ENCODE assay signal across 15 cellular contexts in the genomic region with DNA sequence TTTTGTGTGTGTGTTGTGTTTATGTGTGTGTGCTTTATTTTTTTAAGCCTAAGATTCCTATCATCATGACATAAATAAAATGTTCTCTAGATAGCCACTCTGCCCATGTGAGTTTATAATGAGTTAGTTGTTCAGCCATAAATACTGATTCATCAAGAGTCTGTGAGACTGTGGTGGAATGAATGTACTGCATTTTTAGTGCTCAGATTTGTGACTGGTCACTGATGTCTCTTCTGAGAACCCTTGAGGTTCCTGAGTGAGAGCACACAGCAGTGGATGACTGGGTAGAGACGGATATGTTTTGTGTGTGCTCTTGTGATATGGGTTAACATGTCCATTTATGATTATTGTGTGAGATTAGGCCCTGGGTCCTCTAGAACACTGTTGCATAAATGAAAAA.
A peak's percentile ranks its signal among the peaks of the same experiment; 100 is the strongest.
DNase-seq lines count a peak whose midpoint lies in the region; ATAC-seq lines count a peak whose summit lies in the region.
"Had no signal": no experiment of that assay in that cellular context is flagged by ENCODE, and none has a peak within 500 bp of the region (broad histone marks: within the 10 kb centered on the region; RNA-seq: fewer than 3 reads in every experiment).

No MANE protein-coding gene starts in this region.

- peaks cover 93% of the 10 kb centered on the region for H3K36me3 Mint-ChIP-seq in activated T-cell treated with anti-CD3 and anti-CD28 coated beads, Interleukin-2, amount 50 U/mL, for 24 hours (ENCODE audit: low read depth)

- H3K4me1 Mint-ChIP-seq in activated T-cell treated with anti-CD3 and anti-CD28 coated beads, Interleukin-2, amount 50 U/mL, for 24 hours (ENCODE audit: low read depth) = peaks cover 27% of the 10 kb centered on the region

- H3K27me3 Mint-ChIP-seq in activated T-cell treated with anti-CD3 and anti-CD28 coated beads, Interleukin-2, amount 50 U/mL, for 24 hours = no peaks in the 10 kb centered on the region
- H3K27me3 Mint-ChIP-seq: type B pancreatic cell had no signal

- ATAC-seq in GM19324 (IDR thresholded peaks at IDR 0.05; ENCODE audit: low FRiP score, unreplicated experiment) = no peak

- no peak overlapping the region for H3K4me3 Mint-ChIP-seq in activated T-cell treated with anti-CD3 and anti-CD28 coated beads, Interleukin-2, amount 50 U/mL, for 24 hours
- H3K4me3 Mint-ChIP-seq: type B pancreatic cell had no signal

- no peaks in the 10 kb centered on the region for H3K9me3 Mint-ChIP-seq in activated T-cell treated with anti-CD3 and anti-CD28 coated beads, Interleukin-2, amount 50 U/mL, for 24 hours
- H3K9me3 Mint-ChIP-seq: type B pancreatic cell had no signal

- peak overlapping the region; percentile 20 for H3K27ac Mint-ChIP-seq in activated T-cell treated with anti-CD3 and anti-CD28 coated beads, Interleukin-2, amount 50 U/mL, for 24 hours
- H3K27ac Mint-ChIP-seq: type B pancreatic cell had no signal

- DNase-seq in activated T-cell treated with anti-CD3 and anti-CD28 coated beads, Interleukin-2, amount 50 U/mL, for 24 hours = no peak
- DNase-seq in activated T-cell treated with anti-CD3 and anti-CD28 coated beads, Interleukin-2, amount 50 U/mL, for 1 hour = no peak
- peak; percentile 56 for DNase-seq in RKO (ENCODE audit: low spot score)
- peak; percentile 12 for DNase-seq in globus pallidus (ENCODE audit: low spot score)
- DNase-seq in superior temporal gyrus (ENCODE audit: extremely low spot score) = peak; percentile 25
- DNase-seq in NCI-H1417 (lab: John Stamatoyannopoulos, UW) = no peak
- DNase-seq in NCI-H146 (lab: John Stamatoyannopoulos, UW) = no peak
- DNase-seq: activated CD4-positive, alpha-beta T cell treated with anti-CD3 and anti-CD28 coated beads for 4 hours; KBM-7; midbrain; NCI-H1092; NCI-H748 treated with DMSO at 0.1 percent for 48 hours; occipital lobe had no signal

Comparison
In these comparisons a context has a peak if more than half of its experiments do, and no peak if none do; other contexts are left out.
1. DNase-seq: peak in RKO (single experiment), globus pallidus (single experiment) and superior temporal gyrus (single experiment); none in activated T-cell treated with anti-CD3 and anti-CD28 coated beads, Interleukin-2, amount 50 U/mL, for 24 hours (single experiment), activated T-cell treated with anti-CD3 and anti-CD28 coated beads, Interleukin-2, amount 50 U/mL, for 1 hour (single experiment), NCI-H1417 (0 of 3) and NCI-H146 (single experiment).